31 cellular contexts compared by ENCODE assay signal in the genomic region with DNA sequence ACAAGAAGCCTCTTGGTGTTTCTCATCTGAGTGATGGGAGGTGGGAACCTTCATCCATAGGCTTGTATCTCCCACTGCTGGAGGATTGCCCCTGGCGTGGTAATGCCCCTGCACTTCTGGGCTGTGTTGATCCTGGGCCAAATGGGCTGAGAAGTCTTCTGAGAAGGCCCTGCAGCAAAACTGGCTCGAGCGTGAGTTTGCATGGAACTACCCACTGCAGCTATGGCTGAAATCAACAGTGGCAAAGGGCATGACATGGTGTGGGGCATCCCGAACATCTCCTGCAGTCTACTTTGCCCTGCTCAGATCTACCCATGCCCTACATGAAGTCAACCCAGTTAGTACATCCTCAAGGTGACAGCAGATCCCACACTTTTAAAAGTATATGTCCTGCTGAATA.
"Had no signal": no experiment of that assay in that cellular context is flagged by ENCODE, and none has a peak within 500 bp of the region (broad histone marks: within the 10 kb centered on the region; RNA-seq: fewer than 3 reads in every experiment).

No MANE protein-coding gene starts in this region.

- H3K9me3 ChIP-seq: neutrophil, ovary, psoas muscle, right lobe of liver, thoracic aorta, thyroid gland, vagina had no signal

- H3K4me2 ChIP-seq: neural progenitor cell had no signal

- H3K79me2 ChIP-seq: parathyroid adenoma had no signal

- DNase-seq: naive thymus-derived CD4-positive, alpha-beta T cell; natural killer cell; nucleus accumbens; ovary; posterior cingulate gyrus; psoas muscle; right cardiac atrium; right lobe of liver; sigmoid colon; small intestine; stimulated activated CD4-positive, alpha-beta T cell treated with anti-CD3 and anti-CD28 coated beads, Interleukin-15, amount 100 ng/mL, for 24 hours; stimulated activated CD4-positive, alpha-beta T cell treated with anti-CD3 and anti-CD28 coated beads, Interleukin-2, amount 100 ng/mL, for 24 hours; stimulated activated CD4-positive, alpha-beta T cell treated with anti-CD3 and anti-CD28 coated beads, Interleukin-2, amount 100 ng/mL, for 48 hours; stimulated activated CD4-positive, alpha-beta T cell treated with anti-CD3 and anti-CD28 coated beads, Interleukin-4, amount 100 ng/mL, for 24 hours; stimulated activated naive B cell treated with anti-CD40 and anti-IgM and Interleukin-4, amounts not matched to agents 10 μg/mL and 1 μg/mL and 100 μg/mL, for 72 hours; stimulated activated naive CD4-positive, alpha-beta T cell treated with Interleukin-2 at 50 U/mL for 16 hours; stomach; thyroid gland; trophoblast cell; upper lobe of left lung had no signal

- H3K4me1 Mint-ChIP-seq: nephron, neural progenitor cell had no signal

- H3K4me3 ChIP-seq: neural progenitor cell, ovary, psoas muscle, right lobe of liver, sigmoid colon, stomach, thoracic aorta, thyroid gland, tibial nerve, upper lobe of left lung, vagina had no signal

- H3K27me3 Mint-ChIP-seq: stimulated activated naive CD8-positive, alpha-beta T cell treated with anti-CD3 and anti-CD28 coated beads, Interleukin-15, Interleukin-2, amounts not matched to agents 100 ng/mL and 50 ng/mL, for 24 hours had no signal

- H2AFZ ChIP-seq: neural progenitor cell, parathyroid adenoma had no signal

- H3K27me3 ChIP-seq: neural progenitor cell, neutrophil, ovary, right lobe of liver, sigmoid colon, stomach, thyroid gland, tibial nerve, upper lobe of left lung, vagina had no signal

- H3K9ac ChIP-seq: neural progenitor cell, parathyroid adenoma had no signal

- H3K27ac Mint-ChIP-seq: naive thymus-derived CD4-positive, alpha-beta T cell; natural killer cell; nephron; neural progenitor cell; progenitor cell of endocrine pancreas; stimulated activated effector memory CD8-positive, alpha-beta T cell treated with anti-CD3 and anti-CD28 coated beads, Interleukin-12 subunit alpha, Interleukin-12 subunit beta, amount 100 ng/mL, for 72 hours; stimulated activated naive B cell treated with anti-CD40 and anti-IgM and Interleukin-4, amounts not matched to agents 10 μg/mL and 1 μg/mL and 100 μg/mL, for 72 hours; stimulated activated naive CD8-positive, alpha-beta T cell treated with anti-CD3 and anti-CD28 coated beads, Interleukin-15, Interleukin-2, amounts not matched to agents 100 ng/mL and 50 ng/mL, for 24 hours had no signal

- H3K4me1 ChIP-seq: neural progenitor cell, parathyroid adenoma, psoas muscle, right lobe of liver, sigmoid colon, stomach, thyroid gland, tibial nerve, upper lobe of left lung, vagina had no signal

- ATAC-seq: naive thymus-derived CD4-positive, alpha-beta T cell; natural killer cell; psoas muscle; right cardiac atrium; right lobe of liver; stimulated activated effector memory CD8-positive, alpha-beta T cell treated with anti-CD3 and anti-CD28 coated beads, Interleukin-12 subunit alpha, Interleukin-12 subunit beta, amount 100 ng/mL, for 72 hours; stimulated activated naive B cell treated with anti-CD40 and anti-IgM and Interleukin-4, amounts not matched to agents 10 μg/mL and 1 μg/mL and 100 μg/mL, for 72 hours had no signal

- H3K27ac ChIP-seq: neural progenitor cell, neutrophil, ovary, parathyroid adenoma, psoas muscle, right lobe of liver, sigmoid colon, stomach, thoracic aorta, thyroid gland, tibial nerve, upper lobe of left lung, vagina had no signal

- H3K4me3 Mint-ChIP-seq: naive thymus-derived CD4-positive, alpha-beta T cell; natural killer cell; nephron; neural progenitor cell; stimulated activated effector memory CD8-positive, alpha-beta T cell treated with anti-CD3 and anti-CD28 coated beads, Interleukin-12 subunit alpha, Interleukin-12 subunit beta, amount 100 ng/mL, for 72 hours; stimulated activated naive B cell treated with anti-CD40 and anti-IgM and Interleukin-4, amounts not matched to agents 10 μg/mL and 1 μg/mL and 100 μg/mL, for 72 hours; stimulated activated naive CD8-positive, alpha-beta T cell treated with anti-CD3 and anti-CD28 coated beads, Interleukin-15, Interleukin-2, amounts not matched to agents 100 ng/mL and 50 ng/mL, for 24 hours had no signal

- H3K36me3 Mint-ChIP-seq: natural killer cell; neural progenitor cell; stimulated activated effector memory CD8-positive, alpha-beta T cell treated with anti-CD3 and anti-CD28 coated beads, Interleukin-12 subunit alpha, Interleukin-12 subunit beta, amount 100 ng/mL, for 72 hours had no signal

- H3K36me3 ChIP-seq: neural progenitor cell, neutrophil, ovary, right lobe of liver, sigmoid colon, stomach, thoracic aorta, thyroid gland, tibial nerve, upper lobe of left lung, vagina had no signal

- FAIRE-seq: small intestine, urothelium cell line had no signal
